ENCODE assay signal across 10 cellular contexts in genomic region chr7:156827587-156828203, GRCh38.
DNase-seq lines count a peak whose midpoint lies in the region; ATAC-seq, FAIRE-seq and TF ChIP-seq lines count a peak whose summit lies in the region.
"Had no signal": no experiment of that assay in that cellular context is flagged by ENCODE, and none has a peak within 500 bp of the region (broad histone marks: within the 10 kb centered on the region; RNA-seq: fewer than 3 reads in every experiment).

No MANE protein-coding gene starts in this region.

- H3K27me3 ChIP-seq in CD8-positive, alpha-beta memory T cell (ENCODE audit: insufficient read depth, low read length, poor library complexity, severe bottlenecking): no peaks in the 10 kb centered on the region

- H3K36me3 ChIP-seq in CD8-positive, alpha-beta memory T cell (ENCODE audit: insufficient read depth, low read length): no peaks in the 10 kb centered on the region

- no peaks in the 10 kb centered on the region for H3K4me1 ChIP-seq in CD8-positive, alpha-beta memory T cell (ENCODE audit: insufficient read depth, low read length)

- H3K4me3 Mint-ChIP-seq in WTC11: no peak overlapping the region
- H3K4me3 Mint-ChIP-seq in CD8-positive, alpha-beta memory T cell: no peak overlapping the region
- H3K4me3 Mint-ChIP-seq: activated naive CD8-positive, alpha-beta T cell had no signal

- H3K36me3 Mint-ChIP-seq in WTC11: peaks cover 6% of the 10 kb centered on the region
- H3K36me3 Mint-ChIP-seq in CD8-positive, alpha-beta memory T cell: peaks cover 4 to 43% (median 9%) of the 10 kb centered on the region in 3 donors

- H3K27me3 Mint-ChIP-seq in WTC11 (ENCODE audit: low read depth): no peaks in the 10 kb centered on the region
- H3K27me3 Mint-ChIP-seq in CD8-positive, alpha-beta memory T cell: peaks cover 0 to 3% of the 10 kb centered on the region in 2 donors
- H3K27me3 Mint-ChIP-seq: activated naive CD8-positive, alpha-beta T cell had no signal

- no peak overlapping the region for H3K4me3 ChIP-seq in AG04449 (ENCODE audit: low read depth, low read length)
- H3K4me3 ChIP-seq in CD8-positive, alpha-beta memory T cell (ENCODE audit: low read length): no peak overlapping the region

- DNase-seq in AG04449 (ENCODE audit: low read depth, low spot score) (peak; percentile 7), GM13976 (ENCODE audit: low spot score) (no peak), WTC11 (ENCODE audit: low spot score) (no peak), activated T-cell treated with anti-CD3 and anti-CD28 coated beads for 4 hours (no peak), NCI-H2029 treated with DMSO at 0.1 percent for 48 hours (lab: John Stamatoyannopoulos, UW) (no peak)
- no peak for DNase-seq in stimulated activated CD8-positive, alpha-beta memory T cell treated with anti-CD3 and anti-CD28 coated beads, Interleukin-4, amount 100 ng/mL, for 48 hours
- no peak for DNase-seq in CD8-positive, alpha-beta memory T cell
- DNase-seq: KG1 had no signal

- peak; percentile 56 for FAIRE-seq in islet of Langerhans (lab: Jason Lieb, UNC)

- TF ChIP-seq CTCF in AG04449 (IDR thresholded peaks at IDR 0.05; ENCODE audit: insufficient read depth, low read length, missing control alignments) (peak; percentile 29), GM13976 (IDR thresholded peaks at IDR 0.05; ENCODE audit: borderline replicate concordance, control extremely low read depth, extremely low read depth, insufficient read depth, missing control alignments) (peak; percentile 21), WTC11 (IDR thresholded peaks at IDR 0.05) (peak; percentile 29; the same call in 1 of the 2 replicates)

- H3K27ac ChIP-seq in CD8-positive, alpha-beta memory T cell (ENCODE audit: low read depth, low read length): no peak overlapping the region

- CTCF ChIA-PET in AG04449 (lab: Yijun Ruan, JAX): interaction anchor here (1.2 to 8.3 kb wide), 3 partner anchors 12 to 1031 kb away, joined by 3 to 73 read pairs (median 14); no protein-coding TSS in a partner anchor
- CTCF ChIA-PET in WTC11 (lab: Charles Lee): interaction anchor here (0.6 to 2.0 kb wide), 3 partner anchors 122 to 1015 kb away, joined by 3 to 9 read pairs (median 3); no protein-coding TSS in a partner anchor
- CTCF ChIA-PET in CD8-positive, alpha-beta memory T cell (lab: Charles Lee): no interaction called here

- H3K9me3 Mint-ChIP-seq in WTC11: no peaks in the 10 kb centered on the region
- H3K9me3 Mint-ChIP-seq in CD8-positive, alpha-beta memory T cell: no peaks in the 10 kb centered on the region

- no peak for ATAC-seq in WTC11

- POLR2A ChIA-PET in AG04449 (lab: Yijun Ruan, JAX) (no interaction called here), WTC11 (lab: Charles Lee) (no interaction called here)
- POLR2A ChIA-PET in CD8-positive, alpha-beta memory T cell (lab: Charles Lee): no interaction called here

- no peak overlapping the region for H3K27ac Mint-ChIP-seq in WTC11
- peak overlapping the region in 4 of 8 donors; percentile 5 to 77 (median 12) for H3K27ac Mint-ChIP-seq in CD8-positive, alpha-beta memory T cell
- H3K27ac Mint-ChIP-seq: activated naive CD8-positive, alpha-beta T cell had no signal

- H3K4me1 Mint-ChIP-seq in WTC11: peaks cover 5% of the 10 kb centered on the region
- H3K4me1 Mint-ChIP-seq in CD8-positive, alpha-beta memory T cell: peaks cover 0 to 7% (median 0%) of the 10 kb centered on the region in 3 donors

- in situ Hi-C loops in GM13976 (cut with MboI; ENCODE audit: low sequenced_read_pairs, unreplicated experiment): no loop called here

- no peaks in the 10 kb centered on the region for H3K9me3 ChIP-seq in CD8-positive, alpha-beta memory T cell (ENCODE audit: low read length)

TF ChIP-seq in WTC11, 78 proteins besides CTCF, POLR2A, EP300 and RAD21:
- TF ChIP-seq E2F5 (CRISPR knock-in tag; IDR thresholded peaks at IDR 0.05): no peak
- no peak for TF ChIP-seq RORB (CRISPR knock-in tag; IDR thresholded peaks at IDR 0.05)
- TF ChIP-seq AR (CRISPR knock-in tag; IDR thresholded peaks at IDR 0.05): no peak
- TF ChIP-seq ZNF263 (CRISPR knock-in tag; IDR thresholded peaks at IDR 0.05; ENCODE audit: low read depth): no peak
- no peak for TF ChIP-seq SMAD4 (CRISPR knock-in tag; IDR thresholded peaks at IDR 0.05)
- TF ChIP-seq STAT6 (CRISPR knock-in tag; conservative IDR thresholded peaks at IDR 0.05; ENCODE audit: low read depth): no peak
- TF ChIP-seq CBFB (CRISPR knock-in tag; IDR thresholded peaks at IDR 0.05; ENCODE audit: low read depth): no peak
- TF ChIP-seq ATF3 (CRISPR knock-in tag; conservative IDR thresholded peaks at IDR 0.05): no peak
- no peak for TF ChIP-seq FOXK1 (CRISPR knock-in tag; IDR thresholded peaks at IDR 0.05)
- TF ChIP-seq E2F4 (CRISPR knock-in tag; IDR thresholded peaks at IDR 0.05; ENCODE audit: borderline replicate concordance, low read depth): no peak
TF ChIP-seq in WTC11: peak in this region for 0.
